ENCODE assay signal across 15 cellular contexts in the genomic region with DNA sequence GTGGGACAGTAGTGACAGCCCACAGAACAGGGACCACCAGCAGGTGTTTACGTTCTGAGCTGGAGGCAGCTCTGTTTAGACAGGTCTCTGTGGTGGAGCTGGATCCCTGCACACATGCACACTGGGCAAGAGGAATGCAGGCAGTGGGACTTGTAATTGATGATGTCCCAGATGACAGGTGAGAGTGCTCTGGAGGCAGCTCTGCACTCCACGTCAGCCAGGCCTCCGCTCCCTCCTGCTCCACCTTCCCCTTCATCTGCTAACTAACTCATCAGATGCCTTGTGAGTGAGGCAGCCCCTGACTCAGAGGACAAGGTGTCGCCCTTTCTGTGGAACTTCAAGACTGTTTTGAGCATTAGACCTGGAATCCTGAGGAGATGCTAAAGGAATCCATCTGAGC. TPM values are rescaled to one million over a fixed set of nuclear protein-coding genes. Genes with fewer than 3 reads are reported as not detected.
DNase-seq lines count a peak whose midpoint lies in the region; FAIRE-seq and TF ChIP-seq lines count a peak whose summit lies in the region.
"Had no signal": no experiment of that assay in that cellular context is flagged by ENCODE, and none has a peak within 500 bp of the region (broad histone marks: within the 10 kb centered on the region; RNA-seq: fewer than 3 reads in every experiment).

No MANE protein-coding gene starts in this region.

- peaks cover 10% of the 10 kb centered on the region for H3K9me3 ChIP-seq in neural progenitor cell (ENCODE audit: low read depth)
- H3K9me3 ChIP-seq in BE2C: no peaks in the 10 kb centered on the region

- no peaks in the 10 kb centered on the region for H3K36me3 ChIP-seq in neural progenitor cell
- H3K36me3 ChIP-seq in BE2C: no peaks in the 10 kb centered on the region

- no peak overlapping the region for H2AFZ ChIP-seq in neural progenitor cell (replicated peaks)

- CTCF ChIA-PET in activated CD4-positive, alpha-beta T cell treated with anti-CD3 and anti-CD28 coated beads, Interleukin-2, amount 10 ng/mL, durations not matched to agents 7 days and 5 days (lab: Charles Lee): interaction anchor here (1.1 kb wide), 1 partner anchor 9 kb away, joined by 3 read pairs; no protein-coding TSS in a partner anchor
- CTCF ChIA-PET in RWPE1 (lab: Yijun Ruan, JAX): no interaction called here

- no peak overlapping the region for H3K9ac ChIP-seq in neural progenitor cell

- no peak overlapping the region for H3K4me3 Mint-ChIP-seq in activated CD4-positive, alpha-beta T cell treated with anti-CD3 and anti-CD28 coated beads, Interleukin-2, amount 10 ng/mL, durations not matched to agents 7 days and 5 days
- H3K4me3 Mint-ChIP-seq in neural progenitor cell: no peak overlapping the region

- H3K27me3 ChIP-seq in neural progenitor cell: no peaks in the 10 kb centered on the region
- no peaks in the 10 kb centered on the region for H3K27me3 ChIP-seq in BE2C

- H3K9me3 Mint-ChIP-seq in activated CD4-positive, alpha-beta T cell treated with anti-CD3 and anti-CD28 coated beads, Interleukin-2, amount 10 ng/mL, durations not matched to agents 7 days and 5 days: peaks cover 4% of the 10 kb centered on the region
- H3K9me3 Mint-ChIP-seq in neural progenitor cell: peaks cover 8% of the 10 kb centered on the region

- H3K36me3 Mint-ChIP-seq in activated CD4-positive, alpha-beta T cell treated with anti-CD3 and anti-CD28 coated beads, Interleukin-2, amount 10 ng/mL, durations not matched to agents 7 days and 5 days (ENCODE audit: low read depth): no peaks in the 10 kb centered on the region
- H3K36me3 Mint-ChIP-seq in neural progenitor cell: no peaks in the 10 kb centered on the region

- DNase-seq in activated CD4-positive, alpha-beta T cell treated with anti-CD3 and anti-CD28 coated beads, Interleukin-2, amount 10 ng/mL, durations not matched to agents 7 days and 5 days: no peak
- no peak for DNase-seq in activated CD4-positive, alpha-beta T cell treated with anti-CD3 and anti-CD28 coated beads for 1 hour
- DNase-seq in RWPE1 (ENCODE audit: low spot score): peak; percentile 10
- peak; percentile 71 for DNase-seq in islet precursor cell
- DNase-seq in retina: peak; percentile 26
- no peak for DNase-seq in neural progenitor cell (ENCODE audit: low spot score)
- no peak for DNase-seq in BE2C
- no peak for DNase-seq in RCC 7860 (ENCODE audit: low spot score)
- DNase-seq: Caco-2, DMS53, NCI-H1092, RPMI8226 had no signal

- no peak overlapping the region for H3K4me3 ChIP-seq in neural progenitor cell
- no peak overlapping the region for H3K4me3 ChIP-seq in BE2C (ENCODE audit: low read depth, low read length)
- H3K4me3 ChIP-seq: GM12878, K562 had no signal

- no peaks in the 10 kb centered on the region for H3K79me2 ChIP-seq in neural progenitor cell (ENCODE audit: low read depth)

- H3K27ac ChIP-seq in RWPE1 (no peak overlapping the region), neural progenitor cell (no peak overlapping the region)

- H3K4me2 ChIP-seq in neural progenitor cell: no peak overlapping the region

- no peak for FAIRE-seq in RCC 7860 (lab: Jason Lieb, UNC)
- FAIRE-seq: GM12878, GM18507, K562 had no signal

- no peaks in the 10 kb centered on the region for H3K4me1 Mint-ChIP-seq in activated CD4-positive, alpha-beta T cell treated with anti-CD3 and anti-CD28 coated beads, Interleukin-2, amount 10 ng/mL, durations not matched to agents 7 days and 5 days
- no peaks in the 10 kb centered on the region for H3K4me1 Mint-ChIP-seq in neural progenitor cell

- POLR2A ChIA-PET in activated CD4-positive, alpha-beta T cell treated with anti-CD3 and anti-CD28 coated beads, Interleukin-2, amount 10 ng/mL, durations not matched to agents 7 days and 5 days (lab: Charles Lee): no interaction called here
- POLR2A ChIA-PET in RWPE1 (lab: Yijun Ruan, JAX; ENCODE audit: low non-redundant PET): no interaction called here

- H3K27me3 Mint-ChIP-seq in activated CD4-positive, alpha-beta T cell treated with anti-CD3 and anti-CD28 coated beads, Interleukin-2, amount 10 ng/mL, durations not matched to agents 7 days and 5 days: peaks cover 3% of the 10 kb centered on the region
- peaks cover 3% of the 10 kb centered on the region for H3K27me3 Mint-ChIP-seq in neural progenitor cell (ENCODE audit: insufficient read depth, low read depth)

- H4K20me1 ChIP-seq in neural progenitor cell (ENCODE audit: low read depth): no peaks in the 10 kb centered on the region

- H3K4me1 ChIP-seq in neural progenitor cell (no peaks in the 10 kb centered on the region), BE2C (no peaks in the 10 kb centered on the region)
- H3K4me1 ChIP-seq: Caco-2 had no signal

- TF ChIP-seq CTCF in RWPE1 (conservative IDR thresholded peaks at IDR 0.05; ENCODE audit: low read depth): no peak
- TF ChIP-seq CTCF in neural progenitor cell (IDR thresholded peaks at IDR 0.05): no peak
- no peak for TF ChIP-seq CTCF in BE2C (IDR thresholded peaks at IDR 0.05; ENCODE audit: low read depth, low read length)

- no peaks in the 10 kb centered on the region for H3F3A ChIP-seq in neural progenitor cell (ENCODE audit: low read depth)

- peak overlapping the region; percentile 26 for H3K27ac Mint-ChIP-seq in activated CD4-positive, alpha-beta T cell treated with anti-CD3 and anti-CD28 coated beads, Interleukin-2, amount 10 ng/mL, durations not matched to agents 7 days and 5 days
- H3K27ac Mint-ChIP-seq in neural progenitor cell: no peak overlapping the region

RNA-seq across cellular contexts. Expression of a gene that starts 53.2 kb away (rescaled TPM):
- total RNA-seq in activated CD4-positive, alpha-beta T cell treated with anti-CD3 and anti-CD28 coated beads, Interleukin-2, amount 10 ng/mL, durations not matched to agents 7 days and 5 days: 10 to 100 TPM; 19.6 to 21.0 TPM
- total RNA-seq in neural progenitor cell (ENCODE audit: low replicate concordance): 24.3 and 47.9 TPM in 2 replicates
- 19.0 TPM for polyA plus RNA-seq in BE2C (2012; ENCODE audit: insufficient read depth, insufficient read length, low read depth)

RNA-seq across cellular contexts. Expression of a gene that starts 54.1 kb away (rescaled TPM):
- total RNA-seq in activated CD4-positive, alpha-beta T cell treated with anti-CD3 and anti-CD28 coated beads, Interleukin-2, amount 10 ng/mL, durations not matched to agents 7 days and 5 days: 10 to 100 TPM; 85.3 to 90.8 TPM
- 173 and 236 TPM in 2 replicates for total RNA-seq in neural progenitor cell (ENCODE audit: low replicate concordance)
- 131 TPM for polyA plus RNA-seq in BE2C (2012; ENCODE audit: insufficient read depth, insufficient read length, low read depth)

Comparison
In these comparisons a context has a peak if more than half of its experiments do, and no peak if none do; other contexts are left out.
1. DNase-seq: peak in RWPE1 (single experiment), islet precursor cell (single experiment) and retina (single experiment); none in activated CD4-positive, alpha-beta T cell treated with anti-CD3 and anti-CD28 coated beads, Interleukin-2, amount 10 ng/mL, durations not matched to agents 7 days and 5 days (single experiment), activated CD4-positive, alpha-beta T cell treated with anti-CD3 and anti-CD28 coated beads for 1 hour (single experiment), neural progenitor cell (single experiment), BE2C (single experiment) and RCC 7860 (single experiment).